Comparison of ENCODE assay signal across 18 cellular contexts in the genomic region with DNA sequence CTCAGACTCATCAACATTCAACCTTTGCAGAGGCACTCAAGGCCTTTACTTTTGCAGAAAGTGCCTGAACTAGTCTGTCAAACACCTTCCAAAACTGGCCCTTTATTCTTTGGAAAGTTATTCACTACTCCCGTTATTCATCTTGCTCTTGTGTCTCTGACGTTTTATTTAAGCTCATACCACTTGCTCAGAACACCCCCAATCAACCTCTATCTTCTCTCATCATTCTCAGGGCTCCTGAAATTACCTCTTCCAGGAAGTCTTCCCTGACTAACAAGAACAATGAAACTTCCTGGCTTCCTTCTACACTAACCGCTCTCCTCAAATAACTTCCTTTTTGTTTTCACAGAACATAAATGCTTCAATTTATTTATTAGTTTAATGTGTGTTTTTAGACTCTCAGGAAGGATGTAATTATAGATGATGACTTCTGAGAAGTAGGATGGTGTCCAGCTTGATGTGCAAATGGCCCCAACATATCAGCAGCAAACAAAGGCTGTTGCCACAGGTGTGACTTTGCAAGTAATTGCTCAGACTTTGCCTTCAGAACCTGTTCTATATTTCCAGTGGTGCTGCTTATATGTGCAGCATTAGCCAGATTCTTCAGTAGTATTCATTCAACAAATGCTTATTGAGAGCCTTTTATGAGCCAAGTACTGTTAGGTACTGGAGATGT. TPM values are rescaled to one million over a fixed set of nuclear protein-coding genes. Genes with fewer than 3 reads are reported as not detected.
DNase-seq lines count a peak whose midpoint lies in the region; ATAC-seq, FAIRE-seq and TF ChIP-seq lines count a peak whose summit lies in the region.
"Had no signal": no experiment of that assay in that cellular context is flagged by ENCODE, and none has a peak within 500 bp of the region (broad histone marks: within the 10 kb centered on the region; RNA-seq: fewer than 3 reads in every experiment).

No MANE protein-coding gene starts in this region.

- ATAC-seq in A549 (no peak), GM21423 (IDR thresholded peaks at IDR 0.05; ENCODE audit: unreplicated experiment) (no peak)
- ATAC-seq: left cardiac atrium, psoas muscle had no signal

- peak overlapping the region; percentile 50 to 68; a peak in 3 of 6 replicates for H3K27ac ChIP-seq in A549
- H3K27ac ChIP-seq: 22Rv1, psoas muscle had no signal

- TF ChIP-seq EP300 in A549 (IDR thresholded peaks at IDR 0.05): no peak

- peaks cover 5% of the 10 kb centered on the region for H3K9me3 Mint-ChIP-seq in activated naive CD8-positive, alpha-beta T cell treated with anti-CD3 and anti-CD28 coated beads for 36 hours
- no peaks in the 10 kb centered on the region for H3K9me3 Mint-ChIP-seq in osteocyte (ENCODE audit: unreplicated experiment)

- POLR2A ChIA-PET in A549 (lab: Yijun Ruan, JAX): interaction anchor here (0.6 kb wide), 1 partner anchor 25 kb away, joined by 4 read pairs; no protein-coding TSS in a partner anchor

- no peak overlapping the region for H3K4me3 ChIP-seq in A549
- H3K4me3 ChIP-seq: psoas muscle had no signal

- peaks cover 21% of the 10 kb centered on the region for H3K4me1 Mint-ChIP-seq in activated naive CD8-positive, alpha-beta T cell treated with anti-CD3 and anti-CD28 coated beads for 36 hours
- peaks cover 3% of the 10 kb centered on the region for H3K4me1 Mint-ChIP-seq in osteocyte (ENCODE audit: unreplicated experiment)
- H3K4me1 Mint-ChIP-seq: nephron progenitor cell had no signal

- H3K27me3 Mint-ChIP-seq in activated naive CD8-positive, alpha-beta T cell treated with anti-CD3 and anti-CD28 coated beads for 36 hours: peaks cover 15% of the 10 kb centered on the region
- H3K27me3 Mint-ChIP-seq in osteocyte (ENCODE audit: unreplicated experiment): peaks cover 7% of the 10 kb centered on the region

- no peak for FAIRE-seq in A549 (lab: Jason Lieb, UNC)

- H3K36me3 Mint-ChIP-seq in activated naive CD8-positive, alpha-beta T cell treated with anti-CD3 and anti-CD28 coated beads for 36 hours: peaks cover 29% of the 10 kb centered on the region
- no peaks in the 10 kb centered on the region for H3K36me3 Mint-ChIP-seq in osteocyte (ENCODE audit: unreplicated experiment)

- H3K4me1 ChIP-seq in A549: peaks cover 42% of the 10 kb centered on the region
- H3K4me1 ChIP-seq: psoas muscle had no signal

- peak overlapping the region; percentile 83 for H3K4me2 ChIP-seq in A549

- TF ChIP-seq CTCF in A549 (IDR thresholded peaks at IDR 0.05) (no peak), osteocyte (IDR thresholded peaks at IDR 0.05) (no peak)

- no peak overlapping the region for H3K4me3 Mint-ChIP-seq in activated naive CD8-positive, alpha-beta T cell treated with anti-CD3 and anti-CD28 coated beads for 36 hours
- H3K4me3 Mint-ChIP-seq in osteocyte (ENCODE audit: unreplicated experiment): no peak overlapping the region
- H3K4me3 Mint-ChIP-seq: IgD-negative memory B cell, nephron progenitor cell had no signal

- H3K27ac Mint-ChIP-seq in activated naive CD8-positive, alpha-beta T cell treated with anti-CD3 and anti-CD28 coated beads for 36 hours: peak overlapping the region; percentile 74
- no peak overlapping the region for H3K27ac Mint-ChIP-seq in osteocyte (ENCODE audit: unreplicated experiment)
- H3K27ac Mint-ChIP-seq: IgD-negative memory B cell, nephron progenitor cell had no signal

- CTCF ChIA-PET in A549 (lab: Yijun Ruan, JAX): interaction anchor here (0.8 to 2.2 kb wide), 10 partner anchors 17 to 1042 kb away, joined by 3 to 10 read pairs (median 3); no protein-coding TSS in a partner anchor

- TF ChIP-seq RAD21 in A549 (conservative IDR thresholded peaks at IDR 0.05 in 1 of 2, IDR thresholded peaks at IDR 0.05 in 1 of 2): no peak

- no peaks in the 10 kb centered on the region for H3K9me3 ChIP-seq in A549

- no peak for TF ChIP-seq POLR2A in A549 (IDR thresholded peaks at IDR 0.05; ENCODE audit: low read length)

- WGBS in A549 (ENCODE audit: missing lambda C conversion rate): 55% methylated on average over 3 of the region's 3 CpGs

- DNase-seq in DMS53 (lab: John Stamatoyannopoulos, UW) (peak; percentile 22), DMS53 treated with DMSO at 0.1 percent for 48 hours (lab: John Stamatoyannopoulos, UW; ENCODE audit: unreplicated experiment) (no peak), A549 (ENCODE audit: low read depth in 1 of 2, low spot score in 1 of 2) (no peak), NCI-H748 (lab: John Stamatoyannopoulos, UW; ENCODE audit: unreplicated experiment) (peak; percentile 38), osteocyte (ENCODE audit: extremely low spot score, unreplicated experiment) (no peak)
- no peak for DNase-seq in activated naive CD8-positive, alpha-beta T cell treated with anti-CD3 and anti-CD28 coated beads for 36 hours
- DNase-seq in effector CD8-positive, alpha-beta T cell (lab: John Stamatoyannopoulos, UW): no peak
- DNase-seq: activated CD8-positive, alpha-beta memory T cell treated with anti-CD3 and anti-CD28 coated beads, Interleukin-2, amount 50 U/mL, for 48 hours; C1 segment of cervical spinal cord; caudate nucleus; DMS79 treated with DMSO at 0.1 percent for 48 hours; effector memory CD4-positive, alpha-beta T cell; left cardiac atrium; nephron progenitor cell; psoas muscle had no signal

TF ChIP-seq in A549, 52 proteins besides CTCF, POLR2A, EP300 and RAD21:
- TF ChIP-seq ZFP36 (IDR thresholded peaks at IDR 0.05; ENCODE audit: borderline replicate concordance, partially characterized antibody) (peak; percentile 63), POLR2AphosphoS2 (conservative IDR thresholded peaks at IDR 0.05; ENCODE audit: low read length) (no peak)

RNA-seq across cellular contexts. Expression of gene BATF3, which starts 22.8 kb away (rescaled TPM):
- polyA plus RNA-seq in A549 (2011; rRNA removed): 6.4 and 7.9 TPM in 2 replicates
- 16.2 and 19.1 TPM in 2 replicates for polyA plus RNA-seq in A549 (2012; cell fraction: cytosol; rRNA removed)
- 21.5 and 21.8 TPM in 2 replicates for polyA plus RNA-seq in A549 (2012; cell fraction: nucleus; rRNA removed)
- polyA plus RNA-seq in A549 (2017; fragmentation: RNase III; extraction: RNeasy Plus Mini Kit Qiagen cat#74134 plus additional on column Dnase treatment): 6.6 to 8.9 TPM (median 7.0 TPM) in 3 replicates
- 2.6 and 3.7 TPM in 2 replicates for polyA minus RNA-seq in A549 (2011; rRNA and poly(A)+ RNA removed)
- 10 to 100 TPM; 74.7 to 77.9 TPM for total RNA-seq in activated naive CD8-positive, alpha-beta T cell treated with anti-CD3 and anti-CD28 coated beads for 36 hours
- 0.56 and 0.71 TPM in 2 replicates for total RNA-seq in osteocyte

Comparison
In these comparisons a context has a peak if more than half of its experiments do, and no peak if none do; other contexts are left out.
1. DNase-seq: peak in DMS53 (single experiment) and NCI-H748 (single experiment); none in DMS53 treated with DMSO at 0.1 percent for 48 hours (single experiment), A549 (0 of 2), activated naive CD8-positive, alpha-beta T cell treated with anti-CD3 and anti-CD28 coated beads for 36 hours (single experiment), effector CD8-positive, alpha-beta T cell (single experiment) and osteocyte (single experiment).
2. RNA of gene BATF3, which starts 22.8 kb away (total RNA-seq): 74.7 to 77.9 TPM in activated naive CD8-positive, alpha-beta T cell treated with anti-CD3 and anti-CD28 coated beads for 36 hours; 0.56 to 0.71 TPM in osteocyte; every median in the first group is over 10 times any median in the second.